Comparison of ENCODE assay signal across 21 cellular contexts in genomic region chr7:147196476-147196875, GRCh38.
DNase-seq lines count a peak whose midpoint lies in the region; ATAC-seq and TF ChIP-seq lines count a peak whose summit lies in the region.
"Had no signal": no experiment of that assay in that cellular context is flagged by ENCODE, and none has a peak within 500 bp of the region (broad histone marks: within the 10 kb centered on the region; RNA-seq: fewer than 3 reads in every experiment).

No MANE protein-coding gene starts in this region.

- TF ChIP-seq CTCF in MM.1S (IDR thresholded peaks at IDR 0.05; ENCODE audit: low read length): no peak

- H3K27me3 ChIP-seq in MM.1S (replicated peaks; ENCODE audit: insufficient read depth, low read length): no peaks in the 10 kb centered on the region
- H3K27me3 ChIP-seq: esophagus muscularis mucosa, upper lobe of right lung had no signal

- 0 out of 2 replicates have a peak overlapping the region, but pooled peaks have one; percentile 23 for H2AFZ ChIP-seq in MM.1S (ENCODE audit: low read length)

- DNase-seq in DMS153 treated with DMSO at 0.1 percent for 48 hours (lab: John Stamatoyannopoulos, UW; ENCODE audit: unreplicated experiment) (peak; percentile 80), MM.1S (no peak), NCI-H2107 treated with DMSO at 0.1 percent for 48 hours (lab: John Stamatoyannopoulos, UW; ENCODE audit: unreplicated experiment) (peak; percentile 61), left kidney (ENCODE audit: low read depth, low spot score) (peak; percentile 70)
- no peak for DNase-seq in stimulated activated CD4-positive, alpha-beta T cell treated with anti-CD3 and anti-CD28 coated beads, Interleukin-15, amount 100 ng/mL, for 24 hours
- DNase-seq: activated naive CD4-positive, alpha-beta T cell; activated T-cell treated with anti-CD3 and anti-CD28 coated beads, Interleukin-2, amount 50 U/mL, for 72 hours; C1 segment of cervical spinal cord; Calu3; central memory CD4-positive, alpha-beta T cell; foreskin melanocyte; HFFc6; right cardiac atrium; stimulated activated CD4-positive, alpha-beta T cell treated with anti-CD3 and anti-CD28 coated beads, Interleukin-4, amount 100 ng/mL, for 4 hours; substantia nigra; upper lobe of right lung had no signal

- H4K20me1 ChIP-seq in MM.1S (ENCODE audit: insufficient read depth, low read length): no peaks in the 10 kb centered on the region

- no peaks in the 10 kb centered on the region for H3K4me1 ChIP-seq in MM.1S (ENCODE audit: low read length)
- H3K4me1 ChIP-seq: upper lobe of right lung had no signal

- no peak overlapping the region for H3K9ac ChIP-seq in MM.1S (ENCODE audit: low read length)

- H3K79me2 ChIP-seq in MM.1S (ENCODE audit: low read length): no peaks in the 10 kb centered on the region

- H3K4me3 ChIP-seq in MM.1S (ENCODE audit: low read length): no peak overlapping the region
- H3K4me3 ChIP-seq: esophagus muscularis mucosa, upper lobe of right lung had no signal

- H3K36me3 ChIP-seq in MM.1S (replicated peaks; ENCODE audit: insufficient read depth, low read length): no peaks in the 10 kb centered on the region
- H3K36me3 ChIP-seq: esophagus muscularis mucosa, upper lobe of right lung had no signal

- no peak overlapping the region for H3K4me2 ChIP-seq in MM.1S (ENCODE audit: low read depth, low read length)

- no peaks in the 10 kb centered on the region for H3K9me2 ChIP-seq in MM.1S (replicated peaks; ENCODE audit: insufficient read depth, low read length)

- H3K27ac ChIP-seq in MM.1S (ENCODE audit: low read length): no peak overlapping the region
- H3K27ac ChIP-seq: esophagus muscularis mucosa, upper lobe of right lung had no signal

- no peak for ATAC-seq in HG02973 (IDR thresholded peaks at IDR 0.05; ENCODE audit: unreplicated experiment)
- ATAC-seq in HG03139 (IDR thresholded peaks at IDR 0.05; ENCODE audit: unreplicated experiment): no peak
- ATAC-seq: activated T-cell treated with anti-CD3 and anti-CD28 coated beads, Interleukin-2, amount 50 U/mL, for 72 hours; right cardiac atrium; stimulated activated memory B cell treated with anti-CD40 and anti-IgM and Interleukin-4, amounts not matched to agents 10 μg/mL and 1 μg/mL and 100 μg/mL, for 72 hours; upper lobe of right lung; WTC11 had no signal

- H3F3A ChIP-seq in MM.1S (ENCODE audit: insufficient read depth, low read length): no peaks in the 10 kb centered on the region

- no peaks in the 10 kb centered on the region for H3K9me3 ChIP-seq in MM.1S (replicated peaks; ENCODE audit: insufficient read depth, low read length)
- H3K9me3 ChIP-seq: esophagus muscularis mucosa, upper lobe of right lung had no signal

Comparison
In these comparisons a context has a peak if more than half of its experiments do, and no peak if none do; other contexts are left out.
1. DNase-seq: peak in DMS153 treated with DMSO at 0.1 percent for 48 hours (single experiment), NCI-H2107 treated with DMSO at 0.1 percent for 48 hours (single experiment) and left kidney (single experiment); none in MM.1S (single experiment) and stimulated activated CD4-positive, alpha-beta T cell treated with anti-CD3 and anti-CD28 coated beads, Interleukin-15, amount 100 ng/mL, for 24 hours (single experiment).